In the genomic region with DNA sequence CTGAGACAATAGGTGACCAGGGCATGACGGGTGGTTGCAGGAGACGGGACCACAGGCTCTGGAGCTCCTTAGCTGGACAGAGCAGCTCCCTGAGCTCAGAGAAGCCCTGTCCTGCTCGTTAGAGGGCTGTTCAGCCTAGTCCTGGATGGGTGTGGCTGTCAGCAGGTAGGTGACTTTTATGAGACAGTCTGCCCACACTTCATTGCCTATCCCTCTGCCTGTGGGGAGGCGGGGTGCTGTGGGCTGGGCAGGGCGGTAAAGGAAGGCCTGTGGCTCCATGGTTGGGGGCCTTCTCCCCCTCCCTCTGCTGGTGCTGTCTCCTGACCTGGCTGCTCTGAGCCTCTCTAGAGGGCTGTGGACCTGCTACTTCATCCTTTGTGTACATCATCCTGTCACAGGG, we compare ENCODE assay signal across 29 cellular contexts.
"Had no signal": no experiment of that assay in that cellular context is flagged by ENCODE, and none has a peak within 500 bp of the region (broad histone marks: within the 10 kb centered on the region; RNA-seq: fewer than 3 reads in every experiment).

No MANE protein-coding gene starts in this region.

- H3K36me3 Mint-ChIP-seq: activated CD8-positive, alpha-beta memory T cell treated with anti-CD3 and anti-CD28 coated beads, Interleukin-2, amount 10 ng/mL, durations not matched to agents 7 days and 5 days; activated naive CD4-positive, alpha-beta T cell treated with anti-CD3 and anti-CD28 coated beads, Interleukin-2, amount 10 ng/mL, durations not matched to agents 7 days and 5 days; activated naive CD8-positive, alpha-beta T cell; brain had no signal

- ATAC-seq: activated CD8-positive, alpha-beta memory T cell treated with anti-CD3 and anti-CD28 coated beads, Interleukin-2, amount 10 ng/mL, durations not matched to agents 7 days and 5 days; activated naive CD8-positive, alpha-beta T cell treated with anti-CD3 and anti-CD28 coated beads, Interleukin-2, amount 50 U/mL, for 24 hours had no signal

- DNase-seq: activated CD4-positive, alpha-beta memory T cell treated with anti-CD3 and anti-CD28 coated beads, Interleukin-2, amount 10 ng/mL, durations not matched to agents 7 days and 5 days; activated CD4-positive, alpha-beta T cell treated with anti-CD3 and anti-CD28 coated beads for 1 hour; activated CD4-positive, alpha-beta T cell treated with anti-CD3 and anti-CD28 coated beads for 48 hours; activated CD4-positive, CD25-positive, alpha-beta regulatory T cell; activated CD8-positive, alpha-beta memory T cell treated with anti-CD3 and anti-CD28 coated beads for 24 hours; activated CD8-positive, alpha-beta memory T cell treated with anti-CD3 and anti-CD28 coated beads, Interleukin-2, amount 10 ng/mL, durations not matched to agents 7 days and 5 days; activated CD8-positive, alpha-beta memory T cell treated with anti-CD3 and anti-CD28 coated beads, Interleukin-2, amount 50 U/mL, for 48 hours; activated effector memory CD4-positive, alpha-beta T cell treated with Interleukin-2 at 50 U/mL for 16 hours; activated naive CD4-positive, alpha-beta T cell treated with anti-CD3 and anti-CD28 coated beads, Interleukin-2, amount 10 ng/mL, durations not matched to agents 7 days and 5 days; activated naive CD8-positive, alpha-beta T cell treated with anti-CD3 and anti-CD28 coated beads, Interleukin-2, amount 50 U/mL, for 24 hours; activated T-cell treated with anti-CD3 and anti-CD28 coated beads, Interleukin-2, amount 50 U/mL, for 48 hours; anterior cingulate cortex; central memory CD4-positive, alpha-beta T cell; NCI-H1105; NCI-H1417 treated with DMSO at 0.1 percent for 48 hours; NCI-H187 treated with DMSO at 0.1 percent for 48 hours; NCI-H2081; NCI-H2171 treated with DMSO at 0.1 percent for 48 hours; NCI-H2227 treated with DMSO at 0.1 percent for 48 hours; NCI-H524 treated with DMSO at 0.1 percent for 48 hours; NCI-H748 treated with DMSO at 0.1 percent for 48 hours; Right ventricle myocardium superior; SW 1271; T1000; WERI-Rb-1 had no signal

- H3K4me3 Mint-ChIP-seq: activated CD4-positive, alpha-beta memory T cell treated with anti-CD3 and anti-CD28 coated beads, Interleukin-2, amount 10 ng/mL, durations not matched to agents 7 days and 5 days; activated CD8-positive, alpha-beta memory T cell treated with anti-CD3 and anti-CD28 coated beads, Interleukin-2, amount 10 ng/mL, durations not matched to agents 7 days and 5 days; activated naive CD4-positive, alpha-beta T cell treated with anti-CD3 and anti-CD28 coated beads, Interleukin-2, amount 10 ng/mL, durations not matched to agents 7 days and 5 days; activated naive CD8-positive, alpha-beta T cell; activated naive CD8-positive, alpha-beta T cell treated with anti-CD3 and anti-CD28 coated beads, Interleukin-2, amount 50 U/mL, for 24 hours; brain had no signal

- H3K27me3 Mint-ChIP-seq: activated CD4-positive, alpha-beta memory T cell treated with anti-CD3 and anti-CD28 coated beads, Interleukin-2, amount 10 ng/mL, durations not matched to agents 7 days and 5 days; activated CD8-positive, alpha-beta memory T cell treated with anti-CD3 and anti-CD28 coated beads, Interleukin-2, amount 10 ng/mL, durations not matched to agents 7 days and 5 days; activated naive CD8-positive, alpha-beta T cell; activated naive CD8-positive, alpha-beta T cell treated with anti-CD3 and anti-CD28 coated beads, Interleukin-2, amount 50 U/mL, for 24 hours had no signal

- H3K9me3 Mint-ChIP-seq: activated CD4-positive, alpha-beta memory T cell treated with anti-CD3 and anti-CD28 coated beads, Interleukin-2, amount 10 ng/mL, durations not matched to agents 7 days and 5 days; activated naive CD4-positive, alpha-beta T cell treated with anti-CD3 and anti-CD28 coated beads, Interleukin-2, amount 10 ng/mL, durations not matched to agents 7 days and 5 days; activated naive CD8-positive, alpha-beta T cell treated with anti-CD3 and anti-CD28 coated beads, Interleukin-2, amount 50 U/mL, for 24 hours had no signal

- H3K36me3 ChIP-seq: WERI-Rb-1 had no signal

- H3K27ac Mint-ChIP-seq: activated CD4-positive, alpha-beta memory T cell treated with anti-CD3 and anti-CD28 coated beads, Interleukin-2, amount 10 ng/mL, durations not matched to agents 7 days and 5 days; activated CD8-positive, alpha-beta memory T cell treated with anti-CD3 and anti-CD28 coated beads, Interleukin-2, amount 10 ng/mL, durations not matched to agents 7 days and 5 days; activated naive CD4-positive, alpha-beta T cell treated with anti-CD3 and anti-CD28 coated beads, Interleukin-2, amount 10 ng/mL, durations not matched to agents 7 days and 5 days; activated naive CD8-positive, alpha-beta T cell; activated naive CD8-positive, alpha-beta T cell treated with anti-CD3 and anti-CD28 coated beads, Interleukin-2, amount 50 U/mL, for 24 hours; brain had no signal

- H2AFZ ChIP-seq: PC-9 had no signal

- H3K4me2 ChIP-seq: KMS-11, PC-9 had no signal

- H3K4me3 ChIP-seq: PC-9 had no signal

- H3K9ac ChIP-seq: KMS-11 had no signal

- H3K27ac ChIP-seq: KMS-11, PC-9, WERI-Rb-1 had no signal
